17 cellular contexts compared by ENCODE assay signal in genomic region chr13:67408823-67409222, GRCh38.
DNase-seq lines count a peak whose midpoint lies in the region; ATAC-seq and TF ChIP-seq lines count a peak whose summit lies in the region.
"Had no signal": no experiment of that assay in that cellular context is flagged by ENCODE, and none has a peak within 500 bp of the region (broad histone marks: within the 10 kb centered on the region; RNA-seq: fewer than 3 reads in every experiment).

No MANE protein-coding gene starts in this region.

- no peaks in the 10 kb centered on the region for H3K4me1 Mint-ChIP-seq in progenitor cell of endocrine pancreas (ENCODE audit: low read depth)
- H3K4me1 Mint-ChIP-seq: activated CD4-positive, alpha-beta memory T cell treated with anti-CD3 and anti-CD28 coated beads, Interleukin-2, amount 10 ng/mL, durations not matched to agents 7 days and 5 days; B cell had no signal

- no peak for TF ChIP-seq EP300 in Ishikawa (IDR thresholded peaks at IDR 0.05; ENCODE audit: borderline replicate concordance)

- H3K9me3 ChIP-seq in lower lobe of right lung = no peaks in the 10 kb centered on the region
- H3K9me3 ChIP-seq in OCI-LY7 (ENCODE audit: low read length) = no peaks in the 10 kb centered on the region
- no peaks in the 10 kb centered on the region for H3K9me3 ChIP-seq in effector memory CD4-positive, alpha-beta T cell (ENCODE audit: control insufficient read depth, low read length)

- H3K4me2 ChIP-seq in OCI-LY7 (ENCODE audit: low read length) = no peak overlapping the region

- H4K20me1 ChIP-seq in OCI-LY7 (ENCODE audit: insufficient read depth, low read length) = no peaks in the 10 kb centered on the region

- BruUV-seq in OCI-LY7 (replicated peaks; lab: Mats Ljungman, UMichigan) = no TSS peak

- no peak overlapping the region for H3K4me3 Mint-ChIP-seq in progenitor cell of endocrine pancreas (ENCODE audit: low read depth)
- H3K4me3 Mint-ChIP-seq: activated CD4-positive, alpha-beta memory T cell treated with anti-CD3 and anti-CD28 coated beads, Interleukin-2, amount 10 ng/mL, durations not matched to agents 7 days and 5 days; activated T-helper 1 cell treated with anti-CD3 and anti-CD28 coated beads, Interleukin-12 subunit alpha, Interleukin-12 subunit beta, Interleukin-2, Interleukin-4 antibody, amounts not matched to agents 30 ng/mL and 10 ng/mL and 1 ng/mL, durations not matched to agents 14 hours and 24 hours and 36 hours; B cell had no signal

- H3K4me1 ChIP-seq in lower lobe of right lung (no peaks in the 10 kb centered on the region), OCI-LY7 (ENCODE audit: insufficient read depth, low read length, poor library complexity, severe bottlenecking) (no peaks in the 10 kb centered on the region)
- no peaks in the 10 kb centered on the region for H3K4me1 ChIP-seq in effector memory CD4-positive, alpha-beta T cell (ENCODE audit: control insufficient read depth, insufficient read depth, low read length, poor library complexity, severe bottlenecking)

- CTCF ChIA-PET in OCI-LY7 (lab: Charles Lee; ENCODE audit: unreplicated experiment) = no interaction called here

- H3K36me3 Mint-ChIP-seq in progenitor cell of endocrine pancreas (ENCODE audit: insufficient read depth) = no peaks in the 10 kb centered on the region

- POLR2A ChIA-PET in OCI-LY7 (lab: Charles Lee) = interaction anchor here (0.9 kb wide), 1 partner anchor 42 kb away, joined by 4 read pairs; no protein-coding TSS in a partner anchor

- no peaks in the 10 kb centered on the region for H3K27me3 ChIP-seq in lower lobe of right lung (ENCODE audit: low read depth)
- H3K27me3 ChIP-seq in effector memory CD4-positive, alpha-beta T cell (replicated peaks; ENCODE audit: control insufficient read depth, insufficient read depth, low read length, poor library complexity, severe bottlenecking) = no peaks in the 10 kb centered on the region

- H3K4me3 ChIP-seq in choroid plexus epithelial cell (ENCODE audit: low read depth, low read length) = no peak overlapping the region
- H3K4me3 ChIP-seq in lower lobe of right lung = no peak overlapping the region
- no peak overlapping the region for H3K4me3 ChIP-seq in OCI-LY7 (ENCODE audit: low read depth, low read length, poor library complexity, severe bottlenecking)
- H3K4me3 ChIP-seq in effector memory CD4-positive, alpha-beta T cell (ENCODE audit: insufficient read depth, low read depth, low read length, poor library complexity, severe bottlenecking) = no peak overlapping the region

- no peak for TF ChIP-seq RAD21 in Ishikawa (IDR thresholded peaks at IDR 0.05; ENCODE audit: low read depth)

- H3K27ac Mint-ChIP-seq in progenitor cell of endocrine pancreas = no peak overlapping the region
- H3K27ac Mint-ChIP-seq: activated CD4-positive, alpha-beta memory T cell treated with anti-CD3 and anti-CD28 coated beads, Interleukin-2, amount 10 ng/mL, durations not matched to agents 7 days and 5 days; activated T-helper 1 cell treated with anti-CD3 and anti-CD28 coated beads, Interleukin-12 subunit alpha, Interleukin-12 subunit beta, Interleukin-2, Interleukin-4 antibody, amounts not matched to agents 30 ng/mL and 10 ng/mL and 1 ng/mL, durations not matched to agents 14 hours and 24 hours and 36 hours; B cell had no signal

- H3K9me2 ChIP-seq in OCI-LY7 (ENCODE audit: insufficient read depth, low read length) = no peaks in the 10 kb centered on the region

- ATAC-seq in GM18520 (IDR thresholded peaks at IDR 0.05; ENCODE audit: unreplicated experiment) = peak; percentile 98
- ATAC-seq in lower lobe of right lung = peak; percentile 86 to 95
- no peak for ATAC-seq in GM19035 (IDR thresholded peaks at IDR 0.05; ENCODE audit: unreplicated experiment)
- ATAC-seq: SK-N-SH treated with all-trans-retinoic acid at 6 μM for 48 hours had no signal

- no peaks in the 10 kb centered on the region for H3K9me3 Mint-ChIP-seq in progenitor cell of endocrine pancreas (ENCODE audit: low read depth)
- H3K9me3 Mint-ChIP-seq: activated CD4-positive, alpha-beta memory T cell treated with anti-CD3 and anti-CD28 coated beads, Interleukin-2, amount 10 ng/mL, durations not matched to agents 7 days and 5 days; activated T-helper 1 cell treated with anti-CD3 and anti-CD28 coated beads, Interleukin-12 subunit alpha, Interleukin-12 subunit beta, Interleukin-2, Interleukin-4 antibody, amounts not matched to agents 30 ng/mL and 10 ng/mL and 1 ng/mL, durations not matched to agents 14 hours and 24 hours and 36 hours had no signal

- H3K36me3 ChIP-seq in lower lobe of right lung = no peaks in the 10 kb centered on the region
- no peaks in the 10 kb centered on the region for H3K36me3 ChIP-seq in OCI-LY7 (ENCODE audit: insufficient read depth, low read length)
- H3K36me3 ChIP-seq in effector memory CD4-positive, alpha-beta T cell (ENCODE audit: control insufficient read depth, insufficient read depth, low read length) = no peaks in the 10 kb centered on the region

- intact Hi-C loops in lower lobe of right lung (cut with DNase I) = no loop called here
- intact Hi-C loops in OCI-LY7 (cut with micrococcal nuclease; ENCODE audit: unreplicated experiment) = no loop called here

- H3K79me2 ChIP-seq in OCI-LY7 (ENCODE audit: insufficient read depth, low read depth, low read length) = no peaks in the 10 kb centered on the region

- DNase-seq in choroid plexus epithelial cell (ENCODE audit: low read depth) = peak; percentile 95
- DNase-seq in lower lobe of right lung = peak; percentile 45
- no peak for DNase-seq in OCI-LY7 (ENCODE audit: low spot score)
- no peak for DNase-seq in progenitor cell of endocrine pancreas (ENCODE audit: low spot score, unreplicated experiment)
- DNase-seq in effector memory CD4-positive, alpha-beta T cell = no peak
- DNase-seq: activated CD4-positive, alpha-beta memory T cell treated with anti-CD3 and anti-CD28 coated beads, Interleukin-2, amount 10 ng/mL, durations not matched to agents 7 days and 5 days; foreskin fibroblast; NCI-H2081 treated with DMSO at 0.1 percent for 48 hours; posterior cingulate gyrus; stimulated activated CD4-positive, alpha-beta T cell treated with anti-CD3 and anti-CD28 coated beads, Interleukin-2, amount 100 ng/mL, for 24 hours; stimulated activated CD8-positive, alpha-beta memory T cell treated with anti-CD3 and anti-CD28 coated beads, Interleukin-4, amount 100 ng/mL, for 48 hours had no signal

- H3K27me3 Mint-ChIP-seq in progenitor cell of endocrine pancreas = no peaks in the 10 kb centered on the region
- H3K27me3 Mint-ChIP-seq: activated CD4-positive, alpha-beta memory T cell treated with anti-CD3 and anti-CD28 coated beads, Interleukin-2, amount 10 ng/mL, durations not matched to agents 7 days and 5 days; B cell had no signal

- TF ChIP-seq CTCF in choroid plexus epithelial cell (conservative IDR thresholded peaks at IDR 0.05; ENCODE audit: low read depth, low read length) (no peak), lower lobe of right lung (IDR thresholded peaks at IDR 0.05) (no peak), OCI-LY7 (conservative IDR thresholded peaks at IDR 0.05; ENCODE audit: low read length) (no peak), progenitor cell of endocrine pancreas (IDR thresholded peaks at IDR 0.05; ENCODE audit: unreplicated experiment) (no peak)

- no peak overlapping the region for H3K27ac ChIP-seq in lower lobe of right lung
- H3K27ac ChIP-seq in OCI-LY7 (ENCODE audit: low read depth, low read length, poor library complexity, severe bottlenecking) = no peak overlapping the region
- H3K27ac ChIP-seq in effector memory CD4-positive, alpha-beta T cell (ENCODE audit: insufficient read depth, low read length, poor library complexity, severe bottlenecking) = no peak overlapping the region

- H2AFZ ChIP-seq in OCI-LY7 (ENCODE audit: low read length) = no peak overlapping the region

TF ChIP-seq in Ishikawa, 13 proteins besides CTCF, POLR2A, EP300 and RAD21:
- TF ChIP-seq CEBPB (IDR thresholded peaks at IDR 0.05) (peak; percentile 57), EGR1 (IDR thresholded peaks at IDR 0.05) (no peak)
- TF ChIP-seq, protein P1, sequence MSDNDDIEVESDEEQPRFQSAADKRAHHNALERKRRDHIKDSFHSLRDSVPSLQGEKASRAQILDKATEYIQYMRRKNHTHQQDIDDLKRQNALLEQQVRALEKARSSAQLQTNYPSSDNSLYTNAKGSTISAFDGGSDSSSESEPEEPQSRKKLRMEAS (IDR thresholded peaks at IDR 0.05) = no peak
- TF ChIP-seq, protein P2, sequence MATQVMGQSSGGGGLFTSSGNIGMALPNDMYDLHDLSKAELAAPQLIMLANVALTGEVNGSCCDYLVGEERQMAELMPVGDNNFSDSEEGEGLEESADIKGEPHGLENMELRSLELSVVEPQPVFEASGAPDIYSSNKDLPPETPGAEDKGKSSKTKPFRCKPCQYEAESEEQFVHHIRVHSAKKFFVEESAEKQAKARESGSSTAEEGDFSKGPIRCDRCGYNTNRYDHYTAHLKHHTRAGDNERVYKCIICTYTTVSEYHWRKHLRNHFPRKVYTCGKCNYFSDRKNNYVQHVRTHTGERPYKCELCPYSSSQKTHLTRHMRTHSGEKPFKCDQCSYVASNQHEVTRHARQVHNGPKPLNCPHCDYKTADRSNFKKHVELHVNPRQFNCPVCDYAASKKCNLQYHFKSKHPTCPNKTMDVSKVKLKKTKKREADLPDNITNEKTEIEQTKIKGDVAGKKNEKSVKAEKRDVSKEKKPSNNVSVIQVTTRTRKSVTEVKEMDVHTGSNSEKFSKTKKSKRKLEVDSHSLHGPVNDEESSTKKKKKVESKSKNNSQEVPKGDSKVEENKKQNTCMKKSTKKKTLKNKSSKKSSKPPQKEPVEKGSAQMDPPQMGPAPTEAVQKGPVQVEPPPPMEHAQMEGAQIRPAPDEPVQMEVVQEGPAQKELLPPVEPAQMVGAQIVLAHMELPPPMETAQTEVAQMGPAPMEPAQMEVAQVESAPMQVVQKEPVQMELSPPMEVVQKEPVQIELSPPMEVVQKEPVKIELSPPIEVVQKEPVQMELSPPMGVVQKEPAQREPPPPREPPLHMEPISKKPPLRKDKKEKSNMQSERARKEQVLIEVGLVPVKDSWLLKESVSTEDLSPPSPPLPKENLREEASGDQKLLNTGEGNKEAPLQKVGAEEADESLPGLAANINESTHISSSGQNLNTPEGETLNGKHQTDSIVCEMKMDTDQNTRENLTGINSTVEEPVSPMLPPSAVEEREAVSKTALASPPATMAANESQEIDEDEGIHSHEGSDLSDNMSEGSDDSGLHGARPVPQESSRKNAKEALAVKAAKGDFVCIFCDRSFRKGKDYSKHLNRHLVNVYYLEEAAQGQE (IDR thresholded peaks at IDR 0.05; ENCODE audit: low read depth) = no peak

Comparison
In these comparisons a context has a peak if more than half of its experiments do, and no peak if none do; other contexts are left out.
1. DNase-seq: peak in choroid plexus epithelial cell (single experiment) and lower lobe of right lung (single experiment); none in OCI-LY7 (single experiment), progenitor cell of endocrine pancreas (single experiment) and effector memory CD4-positive, alpha-beta T cell (0 of 3).